ENCODE assay signal across 1 cellular context in the genomic region with DNA sequence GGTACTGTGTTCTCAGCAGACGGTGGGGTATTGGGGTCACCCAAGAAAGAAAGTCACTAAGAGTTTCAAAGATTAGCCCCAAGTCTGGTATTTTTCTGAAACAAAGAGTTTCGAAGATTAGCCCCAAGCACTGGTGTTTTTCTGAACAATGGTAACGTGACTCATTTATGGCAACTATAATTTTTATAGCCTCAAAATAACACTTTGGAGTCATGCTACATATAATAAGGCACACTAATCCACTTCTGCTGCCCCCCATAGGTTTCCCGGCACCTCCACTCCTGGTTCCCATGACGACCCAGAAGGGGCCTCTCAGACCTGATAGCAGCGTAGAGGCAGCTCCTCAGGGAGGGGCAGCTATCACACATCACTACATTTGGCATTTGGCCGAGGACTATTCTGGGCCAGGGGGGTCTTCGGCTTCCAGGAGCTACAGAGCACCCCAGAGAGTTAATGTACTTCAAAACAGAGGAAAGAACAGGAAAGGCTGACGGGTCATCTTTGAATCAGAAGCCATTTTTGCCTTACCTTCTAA.
TF ChIP-seq lines count a peak whose summit lies in the region.

No MANE protein-coding gene starts in this region.

TF ChIP-seq in K562, 482 proteins besides CTCF, POLR2A, EP300 and RAD21 (continued from another document):
- TF ChIP-seq, protein P1, sequence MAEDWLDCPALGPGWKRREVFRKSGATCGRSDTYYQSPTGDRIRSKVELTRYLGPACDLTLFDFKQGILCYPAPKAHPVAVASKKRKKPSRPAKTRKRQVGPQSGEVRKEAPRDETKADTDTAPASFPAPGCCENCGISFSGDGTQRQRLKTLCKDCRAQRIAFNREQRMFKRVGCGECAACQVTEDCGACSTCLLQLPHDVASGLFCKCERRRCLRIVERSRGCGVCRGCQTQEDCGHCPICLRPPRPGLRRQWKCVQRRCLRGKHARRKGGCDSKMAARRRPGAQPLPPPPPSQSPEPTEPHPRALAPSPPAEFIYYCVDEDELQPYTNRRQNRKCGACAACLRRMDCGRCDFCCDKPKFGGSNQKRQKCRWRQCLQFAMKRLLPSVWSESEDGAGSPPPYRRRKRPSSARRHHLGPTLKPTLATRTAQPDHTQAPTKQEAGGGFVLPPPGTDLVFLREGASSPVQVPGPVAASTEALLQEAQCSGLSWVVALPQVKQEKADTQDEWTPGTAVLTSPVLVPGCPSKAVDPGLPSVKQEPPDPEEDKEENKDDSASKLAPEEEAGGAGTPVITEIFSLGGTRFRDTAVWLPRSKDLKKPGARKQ (CRISPR knock-in tag; IDR thresholded peaks at IDR 0.05): no peak
- TF ChIP-seq, protein P2, sequence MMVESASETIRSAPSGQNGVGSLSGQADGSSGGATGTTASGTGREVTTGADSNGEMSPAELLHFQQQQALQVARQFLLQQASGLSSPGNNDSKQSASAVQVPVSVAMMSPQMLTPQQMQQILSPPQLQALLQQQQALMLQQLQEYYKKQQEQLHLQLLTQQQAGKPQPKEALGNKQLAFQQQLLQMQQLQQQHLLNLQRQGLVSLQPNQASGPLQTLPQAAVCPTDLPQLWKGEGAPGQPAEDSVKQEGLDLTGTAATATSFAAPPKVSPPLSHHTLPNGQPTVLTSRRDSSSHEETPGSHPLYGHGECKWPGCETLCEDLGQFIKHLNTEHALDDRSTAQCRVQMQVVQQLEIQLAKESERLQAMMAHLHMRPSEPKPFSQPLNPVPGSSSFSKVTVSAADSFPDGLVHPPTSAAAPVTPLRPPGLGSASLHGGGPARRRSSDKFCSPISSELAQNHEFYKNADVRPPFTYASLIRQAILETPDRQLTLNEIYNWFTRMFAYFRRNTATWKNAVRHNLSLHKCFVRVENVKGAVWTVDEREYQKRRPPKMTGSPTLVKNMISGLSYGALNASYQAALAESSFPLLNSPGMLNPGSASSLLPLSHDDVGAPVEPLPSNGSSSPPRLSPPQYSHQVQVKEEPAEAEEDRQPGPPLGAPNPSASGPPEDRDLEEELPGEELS (CRISPR knock-in tag; IDR thresholded peaks at IDR 0.05; ENCODE audit: borderline replicate concordance): no peak
- TF ChIP-seq, protein P3, sequence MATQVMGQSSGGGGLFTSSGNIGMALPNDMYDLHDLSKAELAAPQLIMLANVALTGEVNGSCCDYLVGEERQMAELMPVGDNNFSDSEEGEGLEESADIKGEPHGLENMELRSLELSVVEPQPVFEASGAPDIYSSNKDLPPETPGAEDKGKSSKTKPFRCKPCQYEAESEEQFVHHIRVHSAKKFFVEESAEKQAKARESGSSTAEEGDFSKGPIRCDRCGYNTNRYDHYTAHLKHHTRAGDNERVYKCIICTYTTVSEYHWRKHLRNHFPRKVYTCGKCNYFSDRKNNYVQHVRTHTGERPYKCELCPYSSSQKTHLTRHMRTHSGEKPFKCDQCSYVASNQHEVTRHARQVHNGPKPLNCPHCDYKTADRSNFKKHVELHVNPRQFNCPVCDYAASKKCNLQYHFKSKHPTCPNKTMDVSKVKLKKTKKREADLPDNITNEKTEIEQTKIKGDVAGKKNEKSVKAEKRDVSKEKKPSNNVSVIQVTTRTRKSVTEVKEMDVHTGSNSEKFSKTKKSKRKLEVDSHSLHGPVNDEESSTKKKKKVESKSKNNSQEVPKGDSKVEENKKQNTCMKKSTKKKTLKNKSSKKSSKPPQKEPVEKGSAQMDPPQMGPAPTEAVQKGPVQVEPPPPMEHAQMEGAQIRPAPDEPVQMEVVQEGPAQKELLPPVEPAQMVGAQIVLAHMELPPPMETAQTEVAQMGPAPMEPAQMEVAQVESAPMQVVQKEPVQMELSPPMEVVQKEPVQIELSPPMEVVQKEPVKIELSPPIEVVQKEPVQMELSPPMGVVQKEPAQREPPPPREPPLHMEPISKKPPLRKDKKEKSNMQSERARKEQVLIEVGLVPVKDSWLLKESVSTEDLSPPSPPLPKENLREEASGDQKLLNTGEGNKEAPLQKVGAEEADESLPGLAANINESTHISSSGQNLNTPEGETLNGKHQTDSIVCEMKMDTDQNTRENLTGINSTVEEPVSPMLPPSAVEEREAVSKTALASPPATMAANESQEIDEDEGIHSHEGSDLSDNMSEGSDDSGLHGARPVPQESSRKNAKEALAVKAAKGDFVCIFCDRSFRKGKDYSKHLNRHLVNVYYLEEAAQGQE (CRISPR knock-in tag; IDR thresholded peaks at IDR 0.05; ENCODE audit: low read depth): no peak
